Comparison of ENCODE assay signal across 8 cellular contexts in the genomic region with DNA sequence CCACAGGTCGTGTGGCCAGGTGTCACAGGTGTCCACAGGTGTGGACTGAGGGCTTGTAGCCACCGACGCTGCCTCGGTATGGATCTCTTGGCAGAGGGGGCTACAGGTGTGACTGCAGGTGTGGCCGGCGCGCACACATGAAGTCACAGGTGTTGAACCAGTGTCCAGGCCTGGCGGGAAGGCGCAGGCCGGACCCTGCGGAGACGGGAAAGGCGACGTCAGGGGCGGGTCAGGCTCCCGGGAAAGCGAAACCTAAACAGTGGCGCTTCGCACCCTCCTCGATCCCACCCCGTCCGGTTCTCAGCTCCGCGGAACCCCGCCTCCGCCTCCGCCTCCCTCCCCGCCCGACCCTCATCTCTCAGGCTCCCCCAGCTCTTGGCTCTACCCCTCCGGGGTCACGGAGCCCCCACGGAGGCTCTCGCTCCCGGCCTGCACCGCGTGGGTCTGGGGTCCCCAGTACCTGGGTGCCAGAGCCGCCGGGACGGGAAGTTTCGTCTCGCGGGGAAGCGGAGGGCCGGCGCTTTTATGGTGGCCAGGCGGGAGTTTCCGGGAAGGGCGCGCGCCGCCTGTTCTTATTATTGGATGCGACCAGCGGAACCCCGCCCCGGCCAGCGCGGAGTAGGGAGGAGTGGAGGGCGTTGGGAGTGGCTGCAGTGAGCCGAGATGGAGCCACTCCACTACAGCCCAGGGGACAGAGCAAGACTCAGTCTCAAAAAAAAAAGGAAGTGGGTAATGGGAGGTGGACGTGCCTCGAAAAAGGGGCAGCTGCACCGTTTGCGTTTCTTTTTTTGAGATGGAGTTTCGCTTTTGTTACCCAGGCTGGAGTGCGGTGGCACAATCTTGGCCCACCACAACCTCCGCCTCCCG. TPM values are rescaled to one million over a fixed set of nuclear protein-coding genes. Genes with fewer than 3 reads are reported as not detected.
DNase-seq lines count a peak whose midpoint lies in the region; ATAC-seq and TF ChIP-seq lines count a peak whose summit lies in the region.

A gene (minus strand): TSS at position 498 of the 867 bp plus-strand sequence. CDS start 586 bp downstream, outside the sequence.

- no peak for TF ChIP-seq CTCF in PC-3 (conservative IDR thresholded peaks at IDR 0.05; ENCODE audit: low read depth, low read length)

- H3K36me3 ChIP-seq in CD8-positive, alpha-beta memory T cell (ENCODE audit: insufficient read depth, low read length): peaks cover 23% of the 10 kb centered on the region
- H3K36me3 ChIP-seq in PC-3 (ENCODE audit: low read depth, low read length) (peaks cover 20% of the 10 kb centered on the region), muscle layer of colon (ENCODE audit: insufficient read depth, low read length) (peaks cover 23% of the 10 kb centered on the region)

- H3K9ac ChIP-seq in PC-3 (ENCODE audit: low read length) (peak within 1 kb of the TSS; percentile 65), muscle layer of colon (ENCODE audit: low read length) (no peak within 1 kb of the TSS)

- peak within 1 kb of the TSS; percentile 65 for H2AFZ ChIP-seq in PC-3 (ENCODE audit: low read length)

- H4K20me1 ChIP-seq in PC-3 (ENCODE audit: low read length): peaks cover 18% of the 10 kb centered on the region

- POLR2A ChIA-PET in CD8-positive, alpha-beta memory T cell (lab: Charles Lee): interaction anchor here (0.6 to 2.0 kb wide), 11 partner anchors 15 to 110 kb away, joined by 3 to 11 read pairs (median 4); a partner anchor contains a TSS
- POLR2A ChIA-PET in PC-3 (lab: Charles Lee; ENCODE audit: unreplicated experiment): interaction anchor here (0.6 to 0.7 kb wide), 2 partner anchors 21 to 111 kb away, joined by 4 to 6 read pairs; a partner anchor contains a TSS

- peak; percentile 70 for ATAC-seq in GM21360 (IDR thresholded peaks at IDR 0.05; ENCODE audit: unreplicated experiment)
- ATAC-seq in PC-3: peak; percentile 73

- intact Hi-C loops in PC-3 (cut with micrococcal nuclease): loop anchor here (10.0 kb wide), 1 partner anchor 51 kb away; a partner anchor contains a TSS

- peak within 1 kb of the TSS; percentile 88 to 97 (median 93) for H3K4me3 Mint-ChIP-seq in CD8-positive, alpha-beta memory T cell

- H3K27me3 ChIP-seq in CD8-positive, alpha-beta memory T cell (ENCODE audit: insufficient read depth, low read length, poor library complexity, severe bottlenecking): no peaks in the 10 kb centered on the region
- H3K27me3 ChIP-seq in PC-3 (ENCODE audit: low read length) (no peaks in the 10 kb centered on the region), muscle layer of colon (ENCODE audit: control insufficient read depth in 1 of 2, insufficient read depth in 2 of 2, low read length in 2 of 2) (no peaks in the 10 kb centered on the region)

- no peaks in the 10 kb centered on the region for H3K9me3 ChIP-seq in CD8-positive, alpha-beta memory T cell (ENCODE audit: low read length)
- no peaks in the 10 kb centered on the region for H3K9me3 ChIP-seq in PC-3 (ENCODE audit: low read length)
- no peaks in the 10 kb centered on the region for H3K9me3 ChIP-seq in muscle layer of colon (ENCODE audit: low read length)

- DNase-seq in CD8-positive, alpha-beta memory T cell: peak; percentile 81 to 89 (median 86)
- peak; percentile 98 for DNase-seq in HT-29 (ENCODE audit: low spot score)
- DNase-seq in PC-3: peak; percentile 89
- DNase-seq in activated T-cell treated with anti-CD3 and anti-CD28 coated beads, Interleukin-2, amount 50 U/mL, for 1 hour: peak; percentile 86
- DNase-seq in erythroblast (lab: John Stamatoyannopoulos, UW): peak; percentile 88 to 91
- peak; percentile 70 to 83 for DNase-seq in stimulated activated CD8-positive, alpha-beta memory T cell treated with anti-CD3 and anti-CD28 coated beads, Interleukin-7, amount 100 ng/mL, for 1 hour (ENCODE audit: low read depth in 2 of 2)

- H3K9me2 ChIP-seq in PC-3 (replicated peaks; ENCODE audit: low read length): no peaks in the 10 kb centered on the region

- H3K27ac ChIP-seq in CD8-positive, alpha-beta memory T cell (ENCODE audit: low read depth, low read length): peak within 1 kb of the TSS; percentile 87
- H3K27ac ChIP-seq in PC-3 (ENCODE audit: low read length) (peak within 1 kb of the TSS; percentile 67), muscle layer of colon (ENCODE audit: low read depth, low read length) (peak within 1 kb of the TSS; percentile 96)

- CTCF ChIA-PET in CD8-positive, alpha-beta memory T cell (lab: Charles Lee): interaction anchor here (1.2 kb wide), 1 partner anchor 40 kb away, joined by 3 read pairs; no protein-coding TSS in a partner anchor
- CTCF ChIA-PET in PC-3 (lab: Charles Lee): no interaction called here

- peak within 1 kb of the TSS; percentile 90 for H3K4me3 ChIP-seq in CD8-positive, alpha-beta memory T cell (ENCODE audit: low read length)
- peak within 1 kb of the TSS; percentile 79 for H3K4me3 ChIP-seq in PC-3 (ENCODE audit: low read length)
- peak within 1 kb of the TSS; percentile 71 to 73 for H3K4me3 ChIP-seq in muscle layer of colon (ENCODE audit: low read depth in 1 of 2, low read length in 2 of 2)

- peaks cover 7% of the 10 kb centered on the region for H3F3A ChIP-seq in PC-3 (ENCODE audit: low read length, unreplicated experiment)

- peaks cover 18% of the 10 kb centered on the region for H3K4me1 ChIP-seq in CD8-positive, alpha-beta memory T cell (ENCODE audit: insufficient read depth, low read length)
- H3K4me1 ChIP-seq in PC-3 (ENCODE audit: insufficient read depth, low read length) (peaks cover 28% of the 10 kb centered on the region), muscle layer of colon (ENCODE audit: insufficient read depth, low read length) (peaks cover 13% of the 10 kb centered on the region)

- peaks cover 0 to 29% (median 10%) of the 10 kb centered on the region in 3 donors for H3K4me1 Mint-ChIP-seq in CD8-positive, alpha-beta memory T cell

- peaks cover 0 to 36% (median 2%) of the 10 kb centered on the region in 3 donors for H3K36me3 Mint-ChIP-seq in CD8-positive, alpha-beta memory T cell

- H3K4me2 ChIP-seq in PC-3 (ENCODE audit: low read length): peak within 1 kb of the TSS; percentile 96

- peaks cover 8% of the 10 kb centered on the region; the same call in 1 of the 2 replicates for H3K79me2 ChIP-seq in PC-3 (ENCODE audit: low read length)

- peak within 1 kb of the TSS; percentile 86 to 98 (median 92) for H3K27ac Mint-ChIP-seq in CD8-positive, alpha-beta memory T cell

- H3K27me3 Mint-ChIP-seq in CD8-positive, alpha-beta memory T cell: no peaks in the 10 kb centered on the region

- BruUV-seq in PC-3 (replicated peaks; lab: Mats Ljungman, UMichigan): TSS peak; percentile 71

- peak; percentile 56 for TF ChIP-seq POLR2A in erythroblast (IDR thresholded peaks at IDR 0.05; ENCODE audit: low read length)

- H3K9me3 Mint-ChIP-seq in CD8-positive, alpha-beta memory T cell: no peaks in the 10 kb centered on the region

RNA-seq across cellular contexts. Expression of the gene that starts here (rescaled TPM):
- 10 to 100 TPM; 16.4 to 18.0 TPM for total RNA-seq in CD8-positive, alpha-beta memory T cell
- polyA plus RNA-seq in CD8-positive, alpha-beta memory T cell: 38.6 TPM
- 263 and 329 TPM in 2 replicates for total RNA-seq in HT-29 (2014; rRNA removed; shearing (Covaris generic))
- total RNA-seq in PC-3 (2014; rRNA removed): 80.8 and 95.7 TPM in 2 replicates

Comparison
In these comparisons a context has a peak if more than half of its experiments do, and no peak if none do; other contexts are left out.
1. Peak in every context shown above with its lines: DNase-seq, ATAC-seq, H3K4me3 ChIP-seq and H3K27ac ChIP-seq.